ENCODE assay signal across 23 cellular contexts in the genomic region with DNA sequence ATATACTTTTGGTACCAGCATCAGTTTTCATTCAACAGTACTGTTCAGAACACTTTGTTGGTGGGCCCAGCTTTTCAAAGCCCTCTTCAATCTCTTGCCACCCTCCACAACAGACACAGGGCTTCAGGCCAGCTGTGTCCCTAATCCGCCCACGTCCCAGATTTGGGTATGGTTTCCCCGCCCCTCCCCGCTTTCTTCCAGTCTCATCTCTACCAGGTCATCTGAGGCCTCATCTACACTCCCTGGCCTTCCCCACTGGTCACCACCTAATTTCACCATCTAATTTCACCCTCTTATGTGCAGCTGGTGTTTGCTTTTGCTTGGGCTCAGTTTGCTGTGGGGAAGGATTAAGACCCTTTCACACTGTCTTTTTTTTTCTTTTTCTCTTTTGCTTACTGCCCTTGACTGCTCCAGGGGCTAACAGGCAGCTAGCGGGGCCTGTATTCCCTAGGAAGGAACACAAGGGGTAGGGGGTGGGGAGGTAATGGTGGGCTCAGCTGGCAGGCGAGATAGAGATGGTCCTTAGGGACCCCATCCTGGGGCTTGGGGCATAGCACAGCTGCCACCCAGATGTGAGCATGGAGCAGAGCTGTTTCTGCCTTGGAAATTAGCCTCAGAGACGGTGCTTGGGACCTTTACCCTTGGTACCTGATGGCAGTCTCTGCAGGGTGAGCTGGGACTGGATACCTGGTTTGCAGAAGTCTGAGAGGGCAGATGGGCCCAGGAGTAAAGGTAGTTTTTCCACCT. TPM values are rescaled to one million over a fixed set of nuclear protein-coding genes. Genes with fewer than 3 reads are reported as not detected.
DNase-seq lines count a peak whose midpoint lies in the region; ATAC-seq, FAIRE-seq and TF ChIP-seq lines count a peak whose summit lies in the region.
"Had no signal": no experiment of that assay in that cellular context is flagged by ENCODE, and none has a peak within 500 bp of the region (broad histone marks: within the 10 kb centered on the region; RNA-seq: fewer than 3 reads in every experiment).

No MANE protein-coding gene starts in this region.

- peak overlapping the region; percentile 60 for H3K27ac Mint-ChIP-seq in memory B cell
- H3K27ac Mint-ChIP-seq: activated CD8-positive, alpha-beta T cell treated with anti-CD3 and anti-CD28 coated beads, Interleukin-2, amount 10 ng/mL, durations not matched to agents 7 days and 5 days; progenitor cell of endocrine pancreas had no signal

- no peaks in the 10 kb centered on the region for H3K9me3 Mint-ChIP-seq in memory B cell
- H3K9me3 Mint-ChIP-seq: activated naive CD4-positive, alpha-beta T cell treated with anti-CD3 and anti-CD28 coated beads, Interleukin-2, amount 50 U/mL, for 72 hours had no signal

- no peaks in the 10 kb centered on the region for H3K36me3 ChIP-seq in right atrium auricular region
- H3K36me3 ChIP-seq: esophagus muscularis mucosa, gastrocnemius medialis, suprapubic skin had no signal

- no peaks in the 10 kb centered on the region for H3K27me3 ChIP-seq in right atrium auricular region
- H3K27me3 ChIP-seq: body of pancreas, esophagus muscularis mucosa, gastrocnemius medialis, suprapubic skin had no signal

- H3K36me3 Mint-ChIP-seq in memory B cell, result peaks cover 5% of the 10 kb centered on the region
- H3K36me3 Mint-ChIP-seq: activated naive CD4-positive, alpha-beta T cell treated with anti-CD3 and anti-CD28 coated beads, Interleukin-2, amount 50 U/mL, for 72 hours had no signal

- intact Hi-C loops in left ventricle myocardium superior (cut with micrococcal nuclease), result no loop called here

- TF ChIP-seq CTCF in right atrium auricular region (IDR thresholded peaks at IDR 0.05), result no peak

- no peak for FAIRE-seq in GM19239 (lab: Jason Lieb, UNC)
- FAIRE-seq: GM12891 had no signal

- DNase-seq in right atrium auricular region (ENCODE audit: low spot score) (peak; percentile 43), left ventricle myocardium superior (no peak), NCI-H82 treated with DMSO at 0.1 percent for 48 hours (lab: John Stamatoyannopoulos, UW; ENCODE audit: unreplicated experiment) (peak; percentile 89), memory B cell (ENCODE audit: low spot score in 2 of 2) (no peak), erythroblast (lab: John Stamatoyannopoulos, UW) (no peak), GM19239 (ENCODE audit: insufficient read length, low spot score) (no peak), GM03348 (ENCODE audit: low spot score) (no peak)
- DNase-seq: activated CD4-positive, CD25-positive, alpha-beta regulatory T cell treated with anti-CD3 and anti-CD28 coated beads, Interleukin-2, amount 50 U/mL, for 72 hours; activated CD8-positive, alpha-beta T cell treated with anti-CD3 and anti-CD28 coated beads, Interleukin-2, amount 10 ng/mL, durations not matched to agents 7 days and 5 days; body of pancreas; DMS79 treated with DMSO at 0.1 percent for 48 hours; effector CD8-positive, alpha-beta T cell; gastrocnemius medialis; islet precursor cell; NCI-H1105; NCI-H2107; PC-3; SHP77 had no signal

- H3K4me3 ChIP-seq in right atrium auricular region, result no peak overlapping the region
- H3K4me3 ChIP-seq: body of pancreas, esophagus muscularis mucosa, gastrocnemius medialis, suprapubic skin had no signal

- H3K27ac ChIP-seq in right atrium auricular region, result no peak overlapping the region
- H3K27ac ChIP-seq: body of pancreas, esophagus muscularis mucosa, gastrocnemius medialis, suprapubic skin had no signal

- no peak for TF ChIP-seq POLR2A in erythroblast (IDR thresholded peaks at IDR 0.05; ENCODE audit: low read length)

- no peak for ATAC-seq in left ventricle myocardium superior
- ATAC-seq in memory B cell (ENCODE audit: low read depth), result no peak
- ATAC-seq: activated CD8-positive, alpha-beta T cell treated with anti-CD3 and anti-CD28 coated beads, Interleukin-2, amount 10 ng/mL, durations not matched to agents 7 days and 5 days; activated naive CD4-positive, alpha-beta T cell treated with anti-CD3 and anti-CD28 coated beads, Interleukin-2, amount 50 U/mL, for 72 hours; body of pancreas; gastrocnemius medialis; PC-3 had no signal

- H3K4me3 Mint-ChIP-seq in memory B cell, result no peak overlapping the region
- H3K4me3 Mint-ChIP-seq: activated CD8-positive, alpha-beta T cell treated with anti-CD3 and anti-CD28 coated beads, Interleukin-2, amount 10 ng/mL, durations not matched to agents 7 days and 5 days had no signal

- peaks cover 0 to 12% of the 10 kb centered on the region in 2 donors for H3K4me1 ChIP-seq in right atrium auricular region

- peaks cover 17% of the 10 kb centered on the region for H3K4me1 Mint-ChIP-seq in memory B cell

- H3K27me3 Mint-ChIP-seq in memory B cell, result no peaks in the 10 kb centered on the region
- H3K27me3 Mint-ChIP-seq: progenitor cell of endocrine pancreas had no signal

- H3K9me3 ChIP-seq in right atrium auricular region, result no peaks in the 10 kb centered on the region
- H3K9me3 ChIP-seq: body of pancreas, esophagus muscularis mucosa, gastrocnemius medialis, suprapubic skin had no signal

RNA-seq across cellular contexts. Expression of a gene that starts 3.8 kb away (rescaled TPM):
- total RNA-seq in right atrium auricular region (10 to 100 TPM; 19.1 to 25.4 TPM), left ventricle myocardium superior (24.9 TPM)

Comparison
In these comparisons a context has a peak if more than half of its experiments do, and no peak if none do; other contexts are left out.
1. DNase-seq: peak in right atrium auricular region (single experiment) and NCI-H82 treated with DMSO at 0.1 percent for 48 hours (single experiment); none in left ventricle myocardium superior (single experiment), memory B cell (0 of 2), erythroblast (0 of 2), GM19239 (single experiment) and GM03348 (single experiment).